In genomic region chr18:77320960-77321559, GRCh38 we compare ENCODE assay signal across 16 cellular contexts.
DNase-seq lines count a peak whose midpoint lies in the region; ATAC-seq, FAIRE-seq and TF ChIP-seq lines count a peak whose summit lies in the region.
"Had no signal": no experiment of that assay in that cellular context is flagged by ENCODE, and none has a peak within 500 bp of the region (broad histone marks: within the 10 kb centered on the region; RNA-seq: fewer than 3 reads in every experiment).

No MANE protein-coding gene starts in this region.

- peak; percentile 100 for FAIRE-seq in D721Med (lab: Jason Lieb, UNC)

- peak; percentile 74 for DNase-seq in D721Med (ENCODE audit: insufficient read length, low spot score)
- DNase-seq in NCI-H1417 treated with DMSO at 0.1 percent for 48 hours (lab: John Stamatoyannopoulos, UW): peak; percentile 23
- peak; percentile 4 for DNase-seq in SK-MEL-5 (ENCODE audit: low read depth, low spot score)
- peak; percentile 15 for DNase-seq in left kidney (ENCODE audit: low read depth, low spot score)
- DNase-seq in D341Med (ENCODE audit: low spot score): no peak
- DNase-seq in RKO (ENCODE audit: low spot score): no peak
- DNase-seq: activated CD4-positive, alpha-beta T cell treated with anti-CD3 and anti-CD28 coated beads for 48 hours; COR-L47; GF-D8; H7; hippocampal formation; NCI-H226; T1000; thyroid gland had no signal

- no peak for TF ChIP-seq CTCF in D721Med (IDR thresholded peaks at IDR 0.05; ENCODE audit: insufficient read depth, missing control alignments)

- no peak for ATAC-seq in GM18873 (IDR thresholded peaks at IDR 0.05; ENCODE audit: low FRiP score, unreplicated experiment)
- no peak for ATAC-seq in HG03378 (IDR thresholded peaks at IDR 0.05; ENCODE audit: unreplicated experiment)

- in situ Hi-C loops in SK-MEL-5 (cut with HindIII; ENCODE audit: low pct_unique_long_range_greater_than_20kb, low sequenced_read_pairs): no loop called here

Comparison
In these comparisons a context has a peak if more than half of its experiments do, and no peak if none do; other contexts are left out.
1. DNase-seq: peak in D721Med (single experiment), NCI-H1417 treated with DMSO at 0.1 percent for 48 hours (single experiment), SK-MEL-5 (single experiment) and left kidney (single experiment); none in D341Med (single experiment) and RKO (single experiment).